Comparison of ENCODE assay signal across 8 cellular contexts in genomic region chr9:83817011-83817355, GRCh38. TPM values are rescaled to one million over a fixed set of nuclear protein-coding genes. Genes with fewer than 3 reads are reported as not detected.
DNase-seq lines count a peak whose midpoint lies in the region; ATAC-seq and TF ChIP-seq lines count a peak whose summit lies in the region.
"Not testable (repeated sequence)": the region's sequence is repeated elsewhere in the genome, so short reads cannot be mapped to it uniquely, and the experiment has no call there.

No MANE protein-coding gene starts in this region.

- H3K9ac ChIP-seq in MM.1S (ENCODE audit: low read length) = peak overlapping the region; percentile 55; the same call in 1 of the 2 replicates

- not testable (repeated sequence) for H3K4me1 Mint-ChIP-seq in activated CD4-positive, alpha-beta T cell treated with anti-CD3 and anti-CD28 coated beads for 36 hours; natural killer cell treated with Interleukin-12 subunit alpha and Interleukin-12 subunit beta and Interleukin-15 and Interleukin-18, amount 100 ng/mL, for 72 hours (ENCODE audit: low read depth in 2 of 2)

- H3K4me2 ChIP-seq in MM.1S (ENCODE audit: low read depth, low read length) = peak overlapping the region; percentile 78

- DNase-seq in AG04450 (ENCODE audit: low read depth, low spot score); brain microvascular endothelial cell; heart right ventricle; natural killer cell treated with Interleukin-12 subunit alpha and Interleukin-12 subunit beta and Interleukin-15 and Interleukin-18, amount 100 ng/mL, for 72 hours (ENCODE audit: low spot score): not testable (repeated sequence)
- DNase-seq in MM.1S = peak; percentile 37
- DNase-seq in activated CD4-positive, alpha-beta T cell treated with anti-CD3 and anti-CD28 coated beads for 36 hours = peak; percentile 50
- DNase-seq in stimulated activated CD4-positive, alpha-beta T cell treated with anti-CD3 and anti-CD28 coated beads, TNF-alpha, amount 100 ng/mL, for 24 hours (ENCODE audit: low read depth in 3 of 3) = peak in 2 of 3 experiments; percentile 6 to 24

- not testable (repeated sequence) for TF ChIP-seq CTCF in AG04450 (IDR thresholded peaks at IDR 0.05; ENCODE audit: low read depth, low read length); MM.1S (IDR thresholded peaks at IDR 0.05; ENCODE audit: low read length); brain microvascular endothelial cell (IDR thresholded peaks at IDR 0.05; ENCODE audit: low read depth, low read length, missing control alignments); heart right ventricle (IDR thresholded peaks at IDR 0.05)

- ATAC-seq in GM21381 (IDR thresholded peaks at IDR 0.05; ENCODE audit: unreplicated experiment) = peak; percentile 6
- ATAC-seq in activated CD4-positive, alpha-beta T cell treated with anti-CD3 and anti-CD28 coated beads for 36 hours; heart right ventricle; natural killer cell treated with Interleukin-12 subunit alpha and Interleukin-12 subunit beta and Interleukin-15 and Interleukin-18, amount 100 ng/mL, for 72 hours: not testable (repeated sequence)

- H3K36me3 Mint-ChIP-seq in activated CD4-positive, alpha-beta T cell treated with anti-CD3 and anti-CD28 coated beads for 36 hours (ENCODE audit: low read depth); natural killer cell treated with Interleukin-12 subunit alpha and Interleukin-12 subunit beta and Interleukin-15 and Interleukin-18, amount 100 ng/mL, for 72 hours: not testable (repeated sequence)

- H2AFZ ChIP-seq in MM.1S (ENCODE audit: low read length) = peak overlapping the region; percentile 27; the same call in 1 of the 2 replicates

- not testable (repeated sequence) for H3K79me2 ChIP-seq in MM.1S (ENCODE audit: low read length)

- POLR2A ChIA-PET in AG04450 (lab: Yijun Ruan, JAX); activated CD4-positive, alpha-beta T cell treated with anti-CD3 and anti-CD28 coated beads for 36 hours (lab: Charles Lee): not testable (repeated sequence)

- not testable (repeated sequence) for H3K9me2 ChIP-seq in MM.1S (replicated peaks; ENCODE audit: insufficient read depth, low read length)

- intact Hi-C loops in activated CD4-positive, alpha-beta T cell treated with anti-CD3 and anti-CD28 coated beads for 36 hours (cut with DNase I, micrococcal nuclease) = loop anchor here (1.0 to 5.0 kb wide), 6 partner anchors 104 to 196 kb away; partner anchors contain the start of genes UBQLN1 (in 2 of the 2), HNRNPK (in 1 of the 2), IDNK (in 1 of the 2) and KIF27 (in 1 of the 2)
- intact Hi-C loops in heart right ventricle (cut with DNase I) = not testable (repeated sequence)

- H3K27me3 ChIP-seq in AG04450 (ENCODE audit: control insufficient read depth, insufficient read depth, low read length); MM.1S (replicated peaks; ENCODE audit: insufficient read depth, low read length); brain microvascular endothelial cell (replicated peaks); heart right ventricle: not testable (repeated sequence)

- H3K4me3 ChIP-seq in AG04450 (ENCODE audit: low read depth, low read length) = peak overlapping the region; percentile 60
- peak overlapping the region; percentile 67 for H3K4me3 ChIP-seq in MM.1S (ENCODE audit: low read length)
- H3K4me3 ChIP-seq in brain microvascular endothelial cell (ENCODE audit: low read depth, low read length) = peak overlapping the region; percentile 48
- H3K4me3 ChIP-seq in heart right ventricle = peak overlapping the region; percentile 55 to 80 (median 67)

- peak overlapping the region; percentile 76 for H3K4me3 Mint-ChIP-seq in activated CD4-positive, alpha-beta T cell treated with anti-CD3 and anti-CD28 coated beads for 36 hours
- peak overlapping the region; percentile 95 for H3K4me3 Mint-ChIP-seq in natural killer cell treated with Interleukin-12 subunit alpha and Interleukin-12 subunit beta and Interleukin-15 and Interleukin-18, amount 100 ng/mL, for 72 hours

- H3K4me1 ChIP-seq in MM.1S (ENCODE audit: low read length) = not testable (repeated sequence)
- peaks cover 0 to 12% (median 9%) of the 10 kb centered on the region in 9 donors for H3K4me1 ChIP-seq in heart right ventricle

- in situ Hi-C loops in brain microvascular endothelial cell (cut with HindIII; ENCODE audit: low pct_ligation_motif_present, low sequenced_read_pairs) = not testable (repeated sequence)

- H3K27me3 Mint-ChIP-seq in activated CD4-positive, alpha-beta T cell treated with anti-CD3 and anti-CD28 coated beads for 36 hours; natural killer cell treated with Interleukin-12 subunit alpha and Interleukin-12 subunit beta and Interleukin-15 and Interleukin-18, amount 100 ng/mL, for 72 hours: not testable (repeated sequence)

- not testable (repeated sequence) for H3K9me3 Mint-ChIP-seq in activated CD4-positive, alpha-beta T cell treated with anti-CD3 and anti-CD28 coated beads for 36 hours (ENCODE audit: low read depth); natural killer cell treated with Interleukin-12 subunit alpha and Interleukin-12 subunit beta and Interleukin-15 and Interleukin-18, amount 100 ng/mL, for 72 hours

- not testable (repeated sequence) for H3K36me3 ChIP-seq in MM.1S (replicated peaks; ENCODE audit: insufficient read depth, low read length); brain microvascular endothelial cell (replicated peaks); heart right ventricle

- WGBS in heart right ventricle, 2 donors = 0% methylated on average over 37 to 38 of the region's 38 CpGs

- not testable (repeated sequence) for H3F3A ChIP-seq in MM.1S (ENCODE audit: insufficient read depth, low read length)

- H3K27ac ChIP-seq in AG04450 (ENCODE audit: low read depth, low read length); brain microvascular endothelial cell: not testable (repeated sequence)
- peak overlapping the region; percentile 49; the same call in 1 of the 2 replicates for H3K27ac ChIP-seq in MM.1S (ENCODE audit: low read length)
- peak overlapping the region; percentile 69 to 89 (median 85) for H3K27ac ChIP-seq in heart right ventricle

- H3K9me3 ChIP-seq in AG04450 (ENCODE audit: control insufficient read depth, insufficient read depth, low read length); MM.1S (replicated peaks; ENCODE audit: insufficient read depth, low read length); heart right ventricle: not testable (repeated sequence)

- H3K27ac Mint-ChIP-seq in activated CD4-positive, alpha-beta T cell treated with anti-CD3 and anti-CD28 coated beads for 36 hours = peak overlapping the region; percentile 49
- H3K27ac Mint-ChIP-seq in natural killer cell treated with Interleukin-12 subunit alpha and Interleukin-12 subunit beta and Interleukin-15 and Interleukin-18, amount 100 ng/mL, for 72 hours = peak overlapping the region; percentile 75 to 78

- CTCF ChIA-PET in AG04450 (lab: Charles Lee) = not testable (repeated sequence)
- CTCF ChIA-PET in activated CD4-positive, alpha-beta T cell treated with anti-CD3 and anti-CD28 coated beads for 36 hours (lab: Charles Lee) = interaction anchor here (0.6 kb wide), 1 partner anchor 96 kb away, joined by 4 read pairs; no protein-coding TSS in a partner anchor

- H4K20me1 ChIP-seq in MM.1S (ENCODE audit: insufficient read depth, low read length) = not testable (repeated sequence)

RNA-seq across cellular contexts. Expression of gene GKAP1, which starts 0.6 kb away (rescaled TPM):
- 2.3 and 4.7 TPM in 2 replicates for polyA plus RNA-seq in AG04450 (2011; rRNA removed)
- 0.74 and 1.3 TPM in 2 replicates for polyA minus RNA-seq in AG04450 (2011; rRNA and poly(A)+ RNA removed)
- total RNA-seq in activated CD4-positive, alpha-beta T cell treated with anti-CD3 and anti-CD28 coated beads for 36 hours = 1 to 10 TPM; 3.3 to 4.2 TPM
- total RNA-seq in heart right ventricle = 10 to 100 TPM; 13.2 to 25.0 (median 19.9) TPM
- 10 to 100 TPM; 18.2 to 24.0 TPM for polyA plus RNA-seq in heart right ventricle
- 1 to 10 TPM; 2.5 to 4.3 TPM for total RNA-seq in natural killer cell treated with Interleukin-12 subunit alpha and Interleukin-12 subunit beta and Interleukin-15 and Interleukin-18, amount 100 ng/mL, for 72 hours
